9 cellular contexts compared by ENCODE assay signal in genomic region chr10:103416436-103417147, GRCh38. TPM values are rescaled to one million over a fixed set of nuclear protein-coding genes. Genes with fewer than 3 reads are reported as not detected.
DNase-seq lines count a peak whose midpoint lies in the region; ATAC-seq and TF ChIP-seq lines count a peak whose summit lies in the region.
"Had no signal": no experiment of that assay in that cellular context is flagged by ENCODE, and none has a peak within 500 bp of the region (broad histone marks: within the 10 kb centered on the region; RNA-seq: fewer than 3 reads in every experiment).

No MANE protein-coding gene starts in this region.

- CTCF ChIA-PET in activated B cell treated with CpG ODN at 0.5 μM for 24 hours (lab: Charles Lee) = interaction anchor here (0.8 to 6.9 kb wide), 14 partner anchors 11 to 499 kb away, joined by 3 to 112 read pairs (median 4); partner anchors contain the start of genes CALHM3, CNNM2 and NEURL1

- H3K4me3 Mint-ChIP-seq in activated B cell treated with CpG ODN at 0.5 μM for 24 hours = no peak overlapping the region

- intact Hi-C loops in activated B cell treated with CpG ODN at 0.5 μM for 24 hours (cut with micrococcal nuclease) = loop anchor here (1.0 to 5.0 kb wide), 4 partner anchors 36 to 271 kb away; partner anchors contain the start of gene CALHM2

- POLR2A ChIA-PET in activated B cell treated with CpG ODN at 0.5 μM for 24 hours (lab: Charles Lee) = interaction anchor here (0.6 to 1.1 kb wide), 3 partner anchors 23 to 644 kb away, joined by 3 to 6 read pairs (median 4); no protein-coding TSS in a partner anchor

- H3K36me3 Mint-ChIP-seq in activated B cell treated with CpG ODN at 0.5 μM for 24 hours (ENCODE audit: low read depth) = peaks cover 92% of the 10 kb centered on the region

- H3K27me3 Mint-ChIP-seq in activated B cell treated with CpG ODN at 0.5 μM for 24 hours = no peaks in the 10 kb centered on the region

- peak; percentile 47 for ATAC-seq in activated B cell treated with CpG ODN at 0.5 μM for 24 hours (ENCODE audit: low read depth)
- no peak for ATAC-seq in HG03159 (IDR thresholded peaks at IDR 0.05; ENCODE audit: unreplicated experiment)

- H3K9me3 Mint-ChIP-seq in activated B cell treated with CpG ODN at 0.5 μM for 24 hours = no peaks in the 10 kb centered on the region

- H3K27ac Mint-ChIP-seq in activated B cell treated with CpG ODN at 0.5 μM for 24 hours = no peak overlapping the region

- H3K4me1 Mint-ChIP-seq in activated B cell treated with CpG ODN at 0.5 μM for 24 hours = no peaks in the 10 kb centered on the region

- TF ChIP-seq CTCF in activated B cell treated with CpG ODN at 0.5 μM for 24 hours (IDR thresholded peaks at IDR 0.05) = peak; percentile 58

- DNase-seq in NCI-H82 (lab: John Stamatoyannopoulos, UW) = peak; percentile 63
- DNase-seq in NCI-H82 treated with DMSO at 0.1 percent for 48 hours (lab: John Stamatoyannopoulos, UW; ENCODE audit: unreplicated experiment) = no peak
- DNase-seq in NCI-H146 (lab: John Stamatoyannopoulos, UW) = peak; percentile 53
- DNase-seq in activated B cell treated with CpG ODN at 0.5 μM for 24 hours = peak; percentile 20
- peak; percentile 63 to 80 for DNase-seq in dermis microvascular lymphatic vessel endothelial cell (ENCODE audit: low read depth in 2 of 2)
- peak; percentile 77 for DNase-seq in medulla oblongata (ENCODE audit: extremely low spot score)
- peak; percentile 7 to 54 (median 45) for DNase-seq in stimulated activated naive CD4-positive, alpha-beta T cell (lab: John Stamatoyannopoulos, UW)

RNA-seq across cellular contexts. Expression of gene PDCD11, which starts 20.2 kb away (rescaled TPM):
- total RNA-seq in activated B cell treated with CpG ODN at 0.5 μM for 24 hours (65.4 and 66.0 TPM in 2 replicates), dermis microvascular lymphatic vessel endothelial cell (26.3 and 26.9 TPM in 2 replicates)

RNA-seq across cellular contexts. Expression of gene ATP5MK, which starts 20.3 kb away (rescaled TPM):
- total RNA-seq in activated B cell treated with CpG ODN at 0.5 μM for 24 hours (208 and 223 TPM in 2 replicates), dermis microvascular lymphatic vessel endothelial cell (140 and 201 TPM in 2 replicates)

RNA-seq across cellular contexts. Expression of gene CALHM2, which starts 35.6 kb away (rescaled TPM):
- total RNA-seq in activated B cell treated with CpG ODN at 0.5 μM for 24 hours (17.5 and 21.4 TPM in 2 replicates), dermis microvascular lymphatic vessel endothelial cell (16.0 and 16.2 TPM in 2 replicates)

RNA-seq across cellular contexts. Expression of gene CALHM1, which starts 42.1 kb away (rescaled TPM):
- total RNA-seq in activated B cell treated with CpG ODN at 0.5 μM for 24 hours = 0.40 and 0.42 TPM in 2 replicates
- total RNA-seq in dermis microvascular lymphatic vessel endothelial cell = not detected in 2 replicates
- total RNA-seq: frontal cortex had no signal

RNA-seq across cellular contexts. Expression of gene TAF5, which starts 48.8 kb away (rescaled TPM):
- total RNA-seq in activated B cell treated with CpG ODN at 0.5 μM for 24 hours = 3.6 and 3.8 TPM in 2 replicates
- total RNA-seq in dermis microvascular lymphatic vessel endothelial cell = 4.4 TPM in 2 replicates
